Comparison of ENCODE assay signal across 21 cellular contexts in genomic region chr5:109511980-109512744, GRCh38.
"Had no signal": no experiment of that assay in that cellular context is flagged by ENCODE, and none has a peak within 500 bp of the region (broad histone marks: within the 10 kb centered on the region; RNA-seq: fewer than 3 reads in every experiment).

No MANE protein-coding gene starts in this region.

- H3K27ac Mint-ChIP-seq: activated CD8-positive, alpha-beta T cell treated with anti-CD3 and anti-CD28 coated beads for 36 hours; activated naive CD4-positive, alpha-beta T cell treated with anti-CD3 and anti-CD28 coated beads, Interleukin-2, amount 50 U/mL, for 24 hours; stimulated activated naive CD8-positive, alpha-beta T cell treated with anti-CD3 and anti-CD28 coated beads, Interleukin-15, Interleukin-2, amounts not matched to agents 100 ng/mL and 50 ng/mL, for 24 hours; WTC11 had no signal

- H3K36me3 ChIP-seq: adrenal gland, cardiac muscle cell, gastroesophageal sphincter, suprapubic skin had no signal

- H3K27ac ChIP-seq: adrenal gland, cardiac muscle cell, gastroesophageal sphincter, hepatocyte, suprapubic skin had no signal

- H3K4me3 ChIP-seq: adrenal gland, cardiac muscle cell, gastroesophageal sphincter, hepatocyte, mucosa of descending colon, suprapubic skin had no signal

- H3K36me3 Mint-ChIP-seq: activated naive CD4-positive, alpha-beta T cell treated with anti-CD3 and anti-CD28 coated beads, Interleukin-2, amount 50 U/mL, for 24 hours; naive thymus-derived CD8-positive, alpha-beta T cell; WTC11 had no signal

- H3K9me3 Mint-ChIP-seq: activated CD8-positive, alpha-beta T cell treated with anti-CD3 and anti-CD28 coated beads for 36 hours; activated naive CD4-positive, alpha-beta T cell treated with anti-CD3 and anti-CD28 coated beads, Interleukin-2, amount 50 U/mL, for 24 hours; naive thymus-derived CD8-positive, alpha-beta T cell; stimulated activated naive CD8-positive, alpha-beta T cell treated with anti-CD3 and anti-CD28 coated beads, Interleukin-15, Interleukin-2, amounts not matched to agents 100 ng/mL and 50 ng/mL, for 24 hours; WTC11 had no signal

- H3K9me3 ChIP-seq: adrenal gland, gastroesophageal sphincter, mucosa of descending colon, suprapubic skin had no signal

- H3K4me2 ChIP-seq: hepatocyte had no signal

- DNase-seq: activated CD4-positive, alpha-beta T cell treated with anti-CD3 and anti-CD28 coated beads for 48 hours; activated CD8-positive, alpha-beta memory T cell treated with anti-CD3 and anti-CD28 coated beads, Interleukin-2, amount 50 U/mL, for 4 hours; activated CD8-positive, alpha-beta T cell treated with anti-CD3 and anti-CD28 coated beads for 36 hours; activated effector memory CD4-positive, alpha-beta T cell treated with anti-CD3 and anti-CD28 coated beads, Interleukin-2, amount 50 U/mL, for 16 hours; activated T-cell treated with anti-CD3 and anti-CD28 coated beads, Interleukin-2, amount 50 U/mL, for 48 hours; adrenal gland; mucosa of descending colon; naive thymus-derived CD8-positive, alpha-beta T cell; posterior cingulate gyrus; right cardiac atrium; small intestine; stimulated activated CD4-positive, alpha-beta T cell treated with anti-CD3 and anti-CD28 coated beads, Interleukin-4, amount 100 ng/mL, for 24 hours; trophoblast cell had no signal

- H3K27me3 ChIP-seq: adrenal gland, cardiac muscle cell, gastroesophageal sphincter, hepatocyte, suprapubic skin had no signal

- H3K4me1 ChIP-seq: adrenal gland, gastroesophageal sphincter, suprapubic skin had no signal

- H3K79me2 ChIP-seq: hepatocyte had no signal

- H3K4me1 Mint-ChIP-seq: activated naive CD4-positive, alpha-beta T cell treated with anti-CD3 and anti-CD28 coated beads, Interleukin-2, amount 50 U/mL, for 24 hours; WTC11 had no signal

- ATAC-seq: activated CD8-positive, alpha-beta T cell treated with anti-CD3 and anti-CD28 coated beads for 36 hours; gastroesophageal sphincter; left lobe of liver; mucosa of descending colon; naive thymus-derived CD8-positive, alpha-beta T cell; right cardiac atrium; WTC11 had no signal

- H2AFZ ChIP-seq: hepatocyte had no signal

- H3K4me3 Mint-ChIP-seq: activated CD8-positive, alpha-beta T cell treated with anti-CD3 and anti-CD28 coated beads for 36 hours; activated naive CD4-positive, alpha-beta T cell treated with anti-CD3 and anti-CD28 coated beads, Interleukin-2, amount 50 U/mL, for 24 hours; stimulated activated naive CD8-positive, alpha-beta T cell treated with anti-CD3 and anti-CD28 coated beads, Interleukin-15, Interleukin-2, amounts not matched to agents 100 ng/mL and 50 ng/mL, for 24 hours; WTC11 had no signal

- H3K27me3 Mint-ChIP-seq: activated CD8-positive, alpha-beta T cell treated with anti-CD3 and anti-CD28 coated beads for 36 hours had no signal
